Comparison of ENCODE assay signal across 8 cellular contexts in genomic region chr3:185935465-185936263, GRCh38. TPM values are rescaled to one million over a fixed set of nuclear protein-coding genes. Genes with fewer than 3 reads are reported as not detected.
A peak's percentile ranks its signal among the peaks of the same experiment; 100 is the strongest.
DNase-seq lines count a peak whose midpoint lies in the region; ATAC-seq and TF ChIP-seq lines count a peak whose summit lies in the region.

No MANE protein-coding gene starts in this region.

- H3K27ac Mint-ChIP-seq in Caco-2 (ENCODE audit: unreplicated experiment): peak overlapping the region; percentile 99
- peak overlapping the region; percentile 100 for H3K27ac Mint-ChIP-seq in nephron progenitor cell

- peak overlapping the region; percentile 100 for H3K9ac ChIP-seq in Loucy (ENCODE audit: low read depth, low read length, poor library complexity, severe bottlenecking)

- H3K9me3 ChIP-seq in Caco-2 (no peaks in the 10 kb centered on the region), Loucy (ENCODE audit: insufficient read depth, low read depth, low read length) (no peaks in the 10 kb centered on the region)

- H3K27ac ChIP-seq in coronary artery: peak overlapping the region; percentile 29 to 99

- no peak for ATAC-seq in HG03460 (IDR thresholded peaks at IDR 0.05; ENCODE audit: unreplicated experiment)

- DNase-seq in Caco-2 (no peak), coronary artery (ENCODE audit: low spot score) (no peak), nephron progenitor cell (no peak), H4 (ENCODE audit: low spot score) (no peak), islet precursor cell (no peak)
- DNase-seq in activated CD8-positive, alpha-beta memory T cell treated with anti-CD3 and anti-CD28 coated beads, Interleukin-2, amount 50 U/mL, for 4 hours: no peak

- H3K27me3 ChIP-seq in Caco-2 (replicated peaks; ENCODE audit: control insufficient read depth, insufficient read depth, low read length): no peaks in the 10 kb centered on the region
- H3K27me3 ChIP-seq in Loucy (ENCODE audit: insufficient read depth, low read length, poor library complexity, severe bottlenecking): peaks cover 15% of the 10 kb centered on the region

- TF ChIP-seq CTCF in Caco-2 (IDR thresholded peaks at IDR 0.05; ENCODE audit: insufficient read depth in 1 of 2, low read depth in 1 of 2, low read length in 1 of 2, severe bottlenecking in 1 of 2, unreplicated experiment in 1 of 2): no peak
- no peak for TF ChIP-seq CTCF in Loucy (conservative IDR thresholded peaks at IDR 0.05; ENCODE audit: low read length)
- no peak for TF ChIP-seq CTCF in coronary artery (IDR thresholded peaks at IDR 0.05)
- TF ChIP-seq CTCF in nephron progenitor cell (IDR thresholded peaks at IDR 0.05): no peak

- H3K4me3 Mint-ChIP-seq in Caco-2 (ENCODE audit: unreplicated experiment): peak overlapping the region; percentile 94
- H3K4me3 Mint-ChIP-seq in nephron progenitor cell: peak overlapping the region; percentile 100

- H3K9me2 ChIP-seq in Loucy (replicated peaks; ENCODE audit: low read depth, low read length): no peaks in the 10 kb centered on the region

- intact Hi-C loops in Caco-2 (cut with micrococcal nuclease; ENCODE audit: unreplicated experiment): loop anchor here (10.0 kb wide), 1 partner anchor 111 kb away; the partner anchor contains the start of gene IGF2BP2

- H3K36me3 ChIP-seq in Caco-2 (ENCODE audit: control insufficient read depth, insufficient read depth, low read length): no peaks in the 10 kb centered on the region
- H3K36me3 ChIP-seq in Loucy (ENCODE audit: insufficient read depth, low read length): peaks cover 35% of the 10 kb centered on the region

- peak overlapping the region; percentile 97 for H3K4me2 ChIP-seq in Loucy (ENCODE audit: low read depth, low read length, poor library complexity, severe bottlenecking)

- no peak overlapping the region for H2AFZ ChIP-seq in Loucy (ENCODE audit: low read length)

- H3K36me3 Mint-ChIP-seq in Caco-2 (ENCODE audit: insufficient read depth, unreplicated experiment) (peaks cover 67% of the 10 kb centered on the region), nephron progenitor cell (ENCODE audit: low read depth) (peaks cover 26% of the 10 kb centered on the region)

- H3F3A ChIP-seq in Loucy (ENCODE audit: low read depth): no peaks in the 10 kb centered on the region

- peaks cover 24% of the 10 kb centered on the region for H3K4me1 Mint-ChIP-seq in Caco-2 (ENCODE audit: low read depth, unreplicated experiment)
- H3K4me1 Mint-ChIP-seq in nephron progenitor cell: peaks cover 52% of the 10 kb centered on the region

- peaks cover 72% of the 10 kb centered on the region for H3K79me2 ChIP-seq in Loucy (ENCODE audit: insufficient read depth, low read length)

- BruUV-seq in Caco-2 (replicated peaks; lab: Mats Ljungman, UMichigan): no TSS peak

- POLR2A ChIA-PET in Caco-2 (lab: Charles Lee): no interaction called here

- H3K27me3 Mint-ChIP-seq in Caco-2 (ENCODE audit: insufficient read depth, unreplicated experiment): no peaks in the 10 kb centered on the region
- H3K27me3 Mint-ChIP-seq in nephron progenitor cell (ENCODE audit: low read depth, poor library complexity): peaks cover 3% of the 10 kb centered on the region

- CTCF ChIA-PET in Caco-2 (lab: Charles Lee): interaction anchor here (0.5 to 0.7 kb wide), 2 partner anchors 8 to 297 kb away, joined by 3 to 5 read pairs; no protein-coding TSS in a partner anchor

- no peaks in the 10 kb centered on the region for H3K9me3 Mint-ChIP-seq in Caco-2 (ENCODE audit: unreplicated experiment)
- peaks cover 21% of the 10 kb centered on the region for H3K9me3 Mint-ChIP-seq in nephron progenitor cell

- H3K4me1 ChIP-seq in Caco-2 (peaks cover 46% of the 10 kb centered on the region), Loucy (ENCODE audit: insufficient read depth, low read length, poor library complexity, severe bottlenecking) (peaks cover 32% of the 10 kb centered on the region)

- H3K4me3 ChIP-seq in Caco-2 (ENCODE audit: low read depth, low read length): peak overlapping the region; percentile 89
- H3K4me3 ChIP-seq in Loucy (ENCODE audit: low read length, poor library complexity, severe bottlenecking): peak overlapping the region; percentile 90
- H3K4me3 ChIP-seq in coronary artery: peak overlapping the region; percentile 88

- H4K20me1 ChIP-seq in Loucy (ENCODE audit: insufficient read depth, low read length, poor library complexity, severe bottlenecking): peaks cover 70% of the 10 kb centered on the region

RNA-seq across cellular contexts. Expression of gene TRA2B, which starts 2.1 kb away (rescaled TPM):
- 197 and 204 TPM in 2 replicates for total RNA-seq in Caco-2 (2022)
- total RNA-seq in H4 (2014; rRNA removed; shearing (Covaris generic)): 336 and 367 TPM in 2 replicates
